ENCODE assay signal across 8 cellular contexts in the genomic region with DNA sequence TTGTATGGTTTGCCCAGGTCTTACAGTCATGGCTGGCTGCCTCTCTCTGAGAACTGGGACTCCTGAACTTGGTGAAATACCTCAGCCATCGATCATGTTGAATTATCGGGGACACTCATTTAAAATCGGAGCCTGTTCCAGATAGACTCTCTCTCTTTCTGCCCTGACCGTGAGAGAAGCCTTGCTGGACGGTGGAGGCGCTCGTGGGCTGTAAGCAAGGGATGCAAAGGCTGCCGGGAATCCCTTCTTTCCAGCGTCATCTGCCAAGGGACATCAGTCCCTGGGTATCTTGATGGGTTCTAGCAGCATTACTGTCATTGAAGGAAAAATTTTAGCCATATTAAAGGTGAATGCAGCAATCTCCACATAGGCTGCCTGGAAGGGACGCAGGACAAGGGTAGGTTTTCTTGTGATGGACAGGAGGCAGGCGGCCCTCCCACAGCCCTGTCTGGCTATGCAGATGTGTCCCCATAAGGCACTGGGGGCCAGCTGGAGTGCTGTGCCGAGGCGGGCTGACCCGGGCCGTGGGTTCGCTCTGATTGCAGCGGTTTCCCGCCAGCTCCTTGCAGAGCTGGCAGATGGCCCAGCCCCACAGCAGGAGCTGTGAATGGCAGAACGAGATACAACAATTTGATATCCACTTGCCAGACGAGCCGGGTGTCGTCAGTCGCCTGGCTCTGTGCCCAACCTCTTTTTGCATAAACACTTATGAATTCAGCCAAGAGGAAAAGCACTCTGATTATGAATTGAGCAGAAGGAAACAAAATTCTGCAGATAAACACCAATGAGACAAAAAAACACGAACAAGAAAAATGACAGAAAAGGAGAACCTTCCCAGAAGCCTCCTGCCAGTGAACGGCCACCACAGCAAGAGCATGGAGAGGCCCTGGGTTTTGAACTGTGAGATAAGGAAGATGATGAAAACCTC.
DNase-seq lines count a peak whose midpoint lies in the region; ATAC-seq, FAIRE-seq and TF ChIP-seq lines count a peak whose summit lies in the region.
"Not testable (repeated sequence)": the region's sequence is repeated elsewhere in the genome, so short reads cannot be mapped to it uniquely, and the experiment has no call there.

No MANE protein-coding gene starts in this region.

- H3K4me3 ChIP-seq in GM23248; epithelial cell of esophagus (ENCODE audit: low read length); kidney (ENCODE audit: low read length in 2 of 2); aorta (ENCODE audit: low read length in 2 of 2): not testable (repeated sequence)

- H3K27me3 ChIP-seq in GM23248 (replicated peaks; ENCODE audit: insufficient read depth); aorta (ENCODE audit: control insufficient read depth in 1 of 2, insufficient read depth in 2 of 2, low read length in 1 of 2): not testable (repeated sequence)

- not testable (repeated sequence) for H3K4me1 ChIP-seq in GM23248 (ENCODE audit: insufficient read depth); kidney (ENCODE audit: control insufficient read depth in 1 of 2, insufficient read depth in 1 of 2, low read depth in 1 of 2, low read length in 2 of 2); aorta (ENCODE audit: control insufficient read depth in 1 of 2, insufficient read depth in 2 of 2, low read length in 2 of 2)

- 11% methylated on average over 25 of the region's 25 CpGs for WGBS in GM23248 (ENCODE audit: low coverage in 1 of 2, low lambda C conversion rate in 2 of 2, missing lambda C conversion rate in 2 of 2), 2 experiments
- WGBS in aorta, 2 donors = 14 to 15% methylated on average over 25 of the region's 25 CpGs

- H3K9me2 ChIP-seq in GM23248 (ENCODE audit: insufficient read depth) = not testable (repeated sequence)

- not testable (repeated sequence) for H3K9me3 ChIP-seq in GM23248 (ENCODE audit: low read depth); kidney (ENCODE audit: control insufficient read depth in 1 of 2, low read length in 2 of 2); aorta (ENCODE audit: control insufficient read depth, low read length)

- in situ Hi-C loops in GM23248 (cut with MboI) = not testable (repeated sequence)

- not testable (repeated sequence) for FAIRE-seq in kidney (lab: Jason Lieb, UNC)

- H3K36me3 ChIP-seq in GM23248 (ENCODE audit: low read depth); kidney (ENCODE audit: control insufficient read depth in 1 of 2, insufficient read depth in 2 of 2, low read length in 2 of 2); aorta (ENCODE audit: control insufficient read depth in 1 of 2, insufficient read depth in 2 of 2, low read length in 1 of 2): not testable (repeated sequence)

- H4K20me1 ChIP-seq in GM23248 (ENCODE audit: insufficient read depth) = not testable (repeated sequence)

- not testable (repeated sequence) for H3K4me2 ChIP-seq in GM23248 (ENCODE audit: unreplicated experiment)

- H3K27ac ChIP-seq in GM23248; kidney (ENCODE audit: low read depth in 2 of 2, low read length in 2 of 2); aorta (ENCODE audit: low read depth in 1 of 2, low read length in 2 of 2): not testable (repeated sequence)

- peak; percentile 4 for TF ChIP-seq CTCF in epithelial cell of esophagus (IDR thresholded peaks at IDR 0.05; ENCODE audit: insufficient read depth, low read depth, low read length, missing control alignments)
- not testable (repeated sequence) for TF ChIP-seq CTCF in kidney (IDR thresholded peaks at IDR 0.05; ENCODE audit: borderline replicate concordance, extremely low read depth, insufficient read depth)

- DNase-seq in GM23248 (peak; percentile 7), NCI-H1694 (lab: John Stamatoyannopoulos, UW) (peak; percentile 51), NCI-H748 treated with DMSO at 0.1 percent for 48 hours (lab: John Stamatoyannopoulos, UW) (peak; percentile 65), activated T-helper 1 cell treated with Interleukin-2 at 50 U/mL for 16 hours (ENCODE audit: low read depth) (peak; percentile 13), kidney (peak; percentile 90), posterior cingulate gyrus (peak; percentile 22 to 92 (median 73)), aorta (peak; percentile 60 to 84)
- DNase-seq in epithelial cell of esophagus (ENCODE audit: low read depth) = not testable (repeated sequence)

- not testable (repeated sequence) for ATAC-seq in aorta (ENCODE audit: low FRiP score)

- not testable (repeated sequence) for H3K79me2 ChIP-seq in GM23248 (ENCODE audit: insufficient read depth)

- intact Hi-C loops in kidney (cut with DNase I); posterior cingulate gyrus (cut with DNase I); aorta (cut with DNase I): not testable (repeated sequence)

- H3F3A ChIP-seq in GM23248 (ENCODE audit: insufficient read depth) = not testable (repeated sequence)

- H3K9ac ChIP-seq in GM23248; kidney (ENCODE audit: low read length in 2 of 2): not testable (repeated sequence)

- not testable (repeated sequence) for H2AFZ ChIP-seq in GM23248
